Comparison of ENCODE assay signal across 17 cellular contexts in genomic region chr11:35097814-35098213, GRCh38. TPM values are rescaled to one million over a fixed set of nuclear protein-coding genes. Genes with fewer than 3 reads are reported as not detected.
DNase-seq lines count a peak whose midpoint lies in the region; ATAC-seq and TF ChIP-seq lines count a peak whose summit lies in the region.
"Had no signal": no experiment of that assay in that cellular context is flagged by ENCODE, and none has a peak within 500 bp of the region (broad histone marks: within the 10 kb centered on the region; RNA-seq: fewer than 3 reads in every experiment).

No MANE protein-coding gene starts in this region.

- ATAC-seq in activated CD8-positive, alpha-beta T cell treated with anti-CD3 and anti-CD28 coated beads for 36 hours, result no peak
- ATAC-seq in activated CD8-positive, alpha-beta T cell treated with anti-CD3 and anti-CD28 coated beads, Interleukin-2, amount 10 ng/mL, durations not matched to agents 7 days and 5 days, result no peak

- H3K18ac ChIP-seq in mesendoderm (ENCODE audit: low read length), result no peak overlapping the region

- CTCF ChIA-PET in activated CD8-positive, alpha-beta T cell treated with anti-CD3 and anti-CD28 coated beads for 36 hours (lab: Charles Lee), result no interaction called here
- CTCF ChIA-PET in activated CD8-positive, alpha-beta T cell treated with anti-CD3 and anti-CD28 coated beads, Interleukin-2, amount 10 ng/mL, durations not matched to agents 7 days and 5 days (lab: Charles Lee), result no interaction called here

- no peaks in the 10 kb centered on the region for H3K36me3 Mint-ChIP-seq in activated CD8-positive, alpha-beta T cell treated with anti-CD3 and anti-CD28 coated beads for 36 hours (ENCODE audit: low read depth)
- H3K36me3 Mint-ChIP-seq in activated CD8-positive, alpha-beta T cell treated with anti-CD3 and anti-CD28 coated beads, Interleukin-2, amount 10 ng/mL, durations not matched to agents 7 days and 5 days (ENCODE audit: low read depth), result peaks cover 6% of the 10 kb centered on the region

- no peaks in the 10 kb centered on the region for H3K36me3 ChIP-seq in ascending aorta
- no peaks in the 10 kb centered on the region for H3K36me3 ChIP-seq in muscle layer of colon (ENCODE audit: insufficient read depth, low read length)
- no peaks in the 10 kb centered on the region for H3K36me3 ChIP-seq in tibial artery
- no peaks in the 10 kb centered on the region for H3K36me3 ChIP-seq in mesendoderm (ENCODE audit: control insufficient read depth, insufficient read depth, low read length)

- no peak overlapping the region for H3K4me3 Mint-ChIP-seq in activated CD8-positive, alpha-beta T cell treated with anti-CD3 and anti-CD28 coated beads for 36 hours
- H3K4me3 Mint-ChIP-seq in activated CD8-positive, alpha-beta T cell treated with anti-CD3 and anti-CD28 coated beads, Interleukin-2, amount 10 ng/mL, durations not matched to agents 7 days and 5 days, result no peak overlapping the region

- H3K79me1 ChIP-seq in mesendoderm (ENCODE audit: low read length), result no peaks in the 10 kb centered on the region

- H3K27me3 Mint-ChIP-seq in activated CD8-positive, alpha-beta T cell treated with anti-CD3 and anti-CD28 coated beads for 36 hours, result no peaks in the 10 kb centered on the region
- peaks cover under 1% of the 10 kb centered on the region for H3K27me3 Mint-ChIP-seq in activated CD8-positive, alpha-beta T cell treated with anti-CD3 and anti-CD28 coated beads, Interleukin-2, amount 10 ng/mL, durations not matched to agents 7 days and 5 days (ENCODE audit: low read depth)

- DNase-seq in activated CD8-positive, alpha-beta T cell treated with anti-CD3 and anti-CD28 coated beads for 36 hours, result no peak
- DNase-seq in activated CD8-positive, alpha-beta T cell treated with anti-CD3 and anti-CD28 coated beads, Interleukin-2, amount 10 ng/mL, durations not matched to agents 7 days and 5 days, result no peak
- DNase-seq in ascending aorta (ENCODE audit: low spot score in 2 of 2), result no peak
- no peak for DNase-seq in tibial artery
- no peak for DNase-seq in activated CD4-positive, alpha-beta T cell treated with anti-CD3 and anti-CD28 coated beads, Interleukin-2, amount 50 U/mL, for 1 hour
- no peak for DNase-seq in HuH-7.5 (ENCODE audit: low spot score)
- no peak for DNase-seq in mesendoderm
- DNase-seq: DMS 273 treated with DMSO at 0.1 percent for 48 hours, KG1, NCI-H1092, NCI-H2107, NCI-H226, PC-9, Right ventricle myocardium superior had no signal

- no CpG with 5 or more reads among the region's 4 CpGs for WGBS in mesendoderm (ENCODE audit: extremely low coverage, insufficient coverage, low lambda C conversion rate)

- no peaks in the 10 kb centered on the region for H3K9me3 ChIP-seq in ascending aorta
- H3K9me3 ChIP-seq in muscle layer of colon (ENCODE audit: low read length), result no peaks in the 10 kb centered on the region
- H3K9me3 ChIP-seq in tibial artery, result no peaks in the 10 kb centered on the region

- no peak overlapping the region for H3K4me2 ChIP-seq in mesendoderm (ENCODE audit: low read length)
- H3K4me2 ChIP-seq: PC-9 had no signal

- H2BK5ac ChIP-seq in mesendoderm (ENCODE audit: low read length), result no peak overlapping the region

- no peak overlapping the region for H3K23ac ChIP-seq in mesendoderm (ENCODE audit: low read length)

- TF ChIP-seq CTCF in activated CD8-positive, alpha-beta T cell treated with anti-CD3 and anti-CD28 coated beads for 36 hours (IDR thresholded peaks at IDR 0.05), result no peak
- no peak for TF ChIP-seq CTCF in ascending aorta (IDR thresholded peaks at IDR 0.05)
- no peak for TF ChIP-seq CTCF in tibial artery (IDR thresholded peaks at IDR 0.05)

- H2AK5ac ChIP-seq in mesendoderm (ENCODE audit: low read length), result no peak overlapping the region

- peak overlapping the region; percentile 22 for H3K27ac Mint-ChIP-seq in activated CD8-positive, alpha-beta T cell treated with anti-CD3 and anti-CD28 coated beads for 36 hours
- no peak overlapping the region for H3K27ac Mint-ChIP-seq in activated CD8-positive, alpha-beta T cell treated with anti-CD3 and anti-CD28 coated beads, Interleukin-2, amount 10 ng/mL, durations not matched to agents 7 days and 5 days

- H3K4me1 ChIP-seq in ascending aorta (peaks cover 0 to 27% of the 10 kb centered on the region in 2 donors), muscle layer of colon (ENCODE audit: insufficient read depth, low read length) (peaks cover 35% of the 10 kb centered on the region), tibial artery (peaks cover 0 to 62% (median 29%) of the 10 kb centered on the region in 4 donors), mesendoderm (ENCODE audit: control insufficient read depth, low read depth, low read length) (no peaks in the 10 kb centered on the region)

- H4K8ac ChIP-seq in mesendoderm (ENCODE audit: low read depth, low read length), result no peak overlapping the region

- peak overlapping the region; percentile 75 to 83 for H3K27ac ChIP-seq in ascending aorta
- peak overlapping the region; percentile 44 for H3K27ac ChIP-seq in muscle layer of colon (ENCODE audit: low read depth, low read length)
- peak overlapping the region; percentile 3 to 65 for H3K27ac ChIP-seq in tibial artery
- H3K27ac ChIP-seq in mesendoderm (ENCODE audit: low read depth, low read length), result no peak overlapping the region
- H3K27ac ChIP-seq: 22Rv1, PC-9 had no signal

- H3K27me3 ChIP-seq in ascending aorta (no peaks in the 10 kb centered on the region), muscle layer of colon (ENCODE audit: control insufficient read depth in 1 of 2, insufficient read depth in 2 of 2, low read length in 2 of 2) (no peaks in the 10 kb centered on the region), tibial artery (no peaks in the 10 kb centered on the region), mesendoderm (ENCODE audit: insufficient read depth, low read length, poor library complexity) (no peaks in the 10 kb centered on the region)
- H3K27me3 ChIP-seq: BLaER1 treated with 17β-estradiol and CSF1 and Interleukin-3, amounts not matched to agents 10 nM and 100 nM had no signal

- intact Hi-C loops in activated CD8-positive, alpha-beta T cell treated with anti-CD3 and anti-CD28 coated beads for 36 hours (cut with micrococcal nuclease), result no loop called here
- intact Hi-C loops in ascending aorta (cut with DNase I), result loop anchor here (2.0 kb wide), 1 partner anchor 13 kb away; no protein-coding TSS in a partner anchor
- intact Hi-C loops in tibial artery (cut with DNase I; ENCODE audit: low total_unique reads), result no loop called here

- no peaks in the 10 kb centered on the region for H3K79me2 ChIP-seq in mesendoderm (ENCODE audit: control insufficient read depth, insufficient read depth, low read length)

- no peak overlapping the region for H4K5ac ChIP-seq in mesendoderm (ENCODE audit: low read length)

- H3K9ac ChIP-seq in muscle layer of colon (ENCODE audit: low read length) (no peak overlapping the region), mesendoderm (ENCODE audit: low read length) (no peak overlapping the region)
- H3K9ac ChIP-seq: BLaER1 treated with 17β-estradiol and CSF1 and Interleukin-3, amounts not matched to agents 10 nM and 100 nM had no signal

- no peak overlapping the region for H3K4ac ChIP-seq in mesendoderm (ENCODE audit: low read depth, low read length)

- H2BK120ac ChIP-seq in mesendoderm (ENCODE audit: low read depth, low read length), result no peak overlapping the region

- peaks cover 16% of the 10 kb centered on the region for H3K4me1 Mint-ChIP-seq in activated CD8-positive, alpha-beta T cell treated with anti-CD3 and anti-CD28 coated beads for 36 hours (ENCODE audit: low read depth)
- peaks cover 17% of the 10 kb centered on the region for H3K4me1 Mint-ChIP-seq in activated CD8-positive, alpha-beta T cell treated with anti-CD3 and anti-CD28 coated beads, Interleukin-2, amount 10 ng/mL, durations not matched to agents 7 days and 5 days (ENCODE audit: low read depth)

- no peak overlapping the region for H2BK15ac ChIP-seq in mesendoderm (replicated peaks; ENCODE audit: low read depth)

- H3K9me3 Mint-ChIP-seq in activated CD8-positive, alpha-beta T cell treated with anti-CD3 and anti-CD28 coated beads for 36 hours, result peaks cover 5% of the 10 kb centered on the region
- peaks cover 8% of the 10 kb centered on the region for H3K9me3 Mint-ChIP-seq in activated CD8-positive, alpha-beta T cell treated with anti-CD3 and anti-CD28 coated beads, Interleukin-2, amount 10 ng/mL, durations not matched to agents 7 days and 5 days (ENCODE audit: insufficient read depth)

- H3K4me3 ChIP-seq in ascending aorta (no peak overlapping the region), muscle layer of colon (ENCODE audit: low read depth in 1 of 2, low read length in 2 of 2) (no peak overlapping the region), tibial artery (no peak overlapping the region), mesendoderm (ENCODE audit: low read length) (no peak overlapping the region)
- H3K4me3 ChIP-seq: BLaER1 treated with 17β-estradiol and CSF1 and Interleukin-3, amounts not matched to agents 10 nM and 100 nM; PC-9 had no signal

- POLR2A ChIA-PET in activated CD8-positive, alpha-beta T cell treated with anti-CD3 and anti-CD28 coated beads for 36 hours (lab: Charles Lee), result no interaction called here
- POLR2A ChIA-PET in activated CD8-positive, alpha-beta T cell treated with anti-CD3 and anti-CD28 coated beads, Interleukin-2, amount 10 ng/mL, durations not matched to agents 7 days and 5 days (lab: Charles Lee), result no interaction called here

- H3K56ac ChIP-seq in mesendoderm (ENCODE audit: low read length), result no peak overlapping the region

RNA-seq across cellular contexts. Expression of gene CD44, which starts 41.2 kb away (rescaled TPM):
- 100 to 1,000 TPM; 363 to 373 TPM for total RNA-seq in activated CD8-positive, alpha-beta T cell treated with anti-CD3 and anti-CD28 coated beads for 36 hours
- 100 to 1,000 TPM; 398 to 399 TPM for total RNA-seq in activated CD8-positive, alpha-beta T cell treated with anti-CD3 and anti-CD28 coated beads, Interleukin-2, amount 10 ng/mL, durations not matched to agents 7 days and 5 days
- 188 TPM for total RNA-seq in ascending aorta
- polyA plus RNA-seq in mesendoderm (2013, experiment 1 of 2), result 29.0 TPM
- 30.1 TPM for polyA plus RNA-seq in mesendoderm (2013, experiment 2 of 2)
